In the genomic region with DNA sequence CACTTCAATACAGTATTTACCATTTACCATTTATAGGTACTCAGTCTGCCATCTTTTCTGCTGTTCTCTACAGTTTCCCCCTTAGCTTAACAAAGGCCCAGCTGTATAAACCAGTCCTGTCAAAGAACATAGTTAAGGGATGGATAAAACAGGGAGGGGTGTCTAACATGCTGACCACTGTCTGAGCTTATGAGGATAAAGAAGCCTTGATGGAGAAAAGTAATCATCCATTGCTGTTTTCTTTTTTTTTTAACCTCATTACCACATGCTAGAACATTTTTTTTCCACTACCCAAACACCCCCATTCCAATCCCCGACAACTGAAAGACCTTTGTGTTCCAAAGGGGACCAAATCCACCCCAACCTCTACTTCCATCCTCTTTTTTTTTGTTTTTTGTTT, we compare ENCODE assay signal across 17 cellular contexts.
"Had no signal": no experiment of that assay in that cellular context is flagged by ENCODE, and none has a peak within 500 bp of the region (broad histone marks: within the 10 kb centered on the region; RNA-seq: fewer than 3 reads in every experiment).

No MANE protein-coding gene starts in this region.

- H3K9me3 Mint-ChIP-seq: memory B cell; stimulated activated memory B cell treated with anti-CD40 and anti-IgM and Interleukin-4, amounts not matched to agents 10 μg/mL and 1 μg/mL and 100 μg/mL, for 72 hours had no signal

- DNase-seq: dermis blood vessel endothelial cell; effector memory CD8-positive, alpha-beta T cell; gastrocnemius medialis; heart left ventricle; kidney; natural killer cell; nucleus accumbens; sigmoid colon; spleen; stimulated activated CD4-positive, alpha-beta T cell treated with anti-CD3 and anti-CD28 coated beads, Interleukin-4, amount 100 ng/mL, for 4 hours; stimulated activated naive CD8-positive, alpha-beta T cell treated with anti-CD3 and anti-CD28 coated beads, Interleukin-15, Interleukin-2, amounts not matched to agents 100 U/mL and 50 U/mL, for 24 hours; substantia nigra; testis; upper lobe of left lung had no signal

- H3K27me3 Mint-ChIP-seq: effector memory CD8-positive, alpha-beta T cell; memory B cell; stimulated activated memory B cell treated with anti-CD40 and anti-IgM and Interleukin-4, amounts not matched to agents 10 μg/mL and 1 μg/mL and 100 μg/mL, for 72 hours had no signal

- H3K4me3 Mint-ChIP-seq: effector memory CD8-positive, alpha-beta T cell; memory B cell; natural killer cell; stimulated activated memory B cell treated with anti-CD40 and anti-IgM and Interleukin-4, amounts not matched to agents 10 μg/mL and 1 μg/mL and 100 μg/mL, for 72 hours had no signal

- H3K36me3 Mint-ChIP-seq: memory B cell; natural killer cell; stimulated activated memory B cell treated with anti-CD40 and anti-IgM and Interleukin-4, amounts not matched to agents 10 μg/mL and 1 μg/mL and 100 μg/mL, for 72 hours had no signal

- ATAC-seq: effector memory CD8-positive, alpha-beta T cell; gastrocnemius medialis; heart left ventricle; left lobe of liver; natural killer cell; stimulated activated memory B cell treated with anti-CD40 and anti-IgM and Interleukin-4, amounts not matched to agents 10 μg/mL and 1 μg/mL and 100 μg/mL, for 72 hours; stimulated activated naive CD8-positive, alpha-beta T cell treated with anti-CD3 and anti-CD28 coated beads, Interleukin-15, Interleukin-2, amounts not matched to agents 100 U/mL and 50 U/mL, for 24 hours had no signal

- H3K4me1 Mint-ChIP-seq: natural killer cell; stimulated activated memory B cell treated with anti-CD40 and anti-IgM and Interleukin-4, amounts not matched to agents 10 μg/mL and 1 μg/mL and 100 μg/mL, for 72 hours had no signal

- H3K27ac Mint-ChIP-seq: effector memory CD8-positive, alpha-beta T cell; memory B cell; natural killer cell; stimulated activated memory B cell treated with anti-CD40 and anti-IgM and Interleukin-4, amounts not matched to agents 10 μg/mL and 1 μg/mL and 100 μg/mL, for 72 hours had no signal
